In genomic region chr19:29811125-29812079, GRCh38 we compare ENCODE assay signal across 8 cellular contexts. TPM values are rescaled to one million over a fixed set of nuclear protein-coding genes. Genes with fewer than 3 reads are reported as not detected.
A peak's percentile ranks its signal among the peaks of the same experiment; 100 is the strongest.
DNase-seq lines count a peak whose midpoint lies in the region; ATAC-seq and TF ChIP-seq lines count a peak whose summit lies in the region.

Gene CCNE1 (plus strand): TSS chr19:29811991. CDS start chr19:29812556, 565 bp downstream.

- POLR2A ChIA-PET in PC-3 (lab: Charles Lee; ENCODE audit: unreplicated experiment), result no interaction called here

- H3K79me2 ChIP-seq in PC-3 (ENCODE audit: low read length), result no peaks in the 10 kb centered on the region

- H3K4me3 ChIP-seq in PC-3 (ENCODE audit: low read length), result peak within 1 kb of the TSS; percentile 67
- peak within 1 kb of the TSS; percentile 1 to 67 for H3K4me3 ChIP-seq in muscle layer of duodenum (ENCODE audit: low read depth in 1 of 2, low read length in 2 of 2)

- no peak within 1 kb of the TSS for H3K27ac ChIP-seq in PC-3 (ENCODE audit: low read length)
- no peak within 1 kb of the TSS for H3K27ac ChIP-seq in muscle layer of duodenum (ENCODE audit: low read length)

- CTCF ChIA-PET in PC-3 (lab: Charles Lee), result interaction anchor here (0.6 kb wide), 1 partner anchor 42 kb away, joined by 3 read pairs; no protein-coding TSS in a partner anchor

- no peaks in the 10 kb centered on the region for H3K36me3 ChIP-seq in PC-3 (ENCODE audit: low read depth, low read length)
- no peaks in the 10 kb centered on the region for H3K36me3 ChIP-seq in muscle layer of duodenum (ENCODE audit: control insufficient read depth in 1 of 2, insufficient read depth in 2 of 2, low read length in 2 of 2)

- H3K4me2 ChIP-seq in PC-3 (ENCODE audit: low read length), result peak within 1 kb of the TSS; percentile 86

- peaks cover 5% of the 10 kb centered on the region; the same call in 1 of the 2 replicates for H3K4me1 ChIP-seq in PC-3 (ENCODE audit: insufficient read depth, low read length)
- peaks cover 0 to 7% of the 10 kb centered on the region in 2 donors for H3K4me1 ChIP-seq in muscle layer of duodenum (ENCODE audit: control insufficient read depth in 1 of 2, insufficient read depth in 2 of 2, low read length in 2 of 2)

- H2AFZ ChIP-seq in PC-3 (ENCODE audit: low read length), result peak within 1 kb of the TSS; percentile 79

- no peaks in the 10 kb centered on the region for H4K20me1 ChIP-seq in PC-3 (ENCODE audit: low read length)

- H3F3A ChIP-seq in PC-3 (ENCODE audit: low read length, unreplicated experiment), result no peaks in the 10 kb centered on the region

- DNase-seq in DMS 273 treated with DMSO at 0.1 percent for 48 hours (lab: John Stamatoyannopoulos, UW) (peak; percentile 68), HuH-7 (ENCODE audit: low spot score) (peak; percentile 87), PC-3 (peak; percentile 77)
- peak; percentile 98 for DNase-seq in activated T-cell treated with anti-CD3 and anti-CD28 coated beads, Interleukin-2, amount 50 U/mL, for 1 hour
- peak; percentile 92 to 93 for DNase-seq in stimulated activated CD8-positive, alpha-beta memory T cell treated with anti-CD3 and anti-CD28 coated beads, Interleukin-7, amount 100 ng/mL, for 1 hour (ENCODE audit: low read depth in 2 of 2)

- no peak for TF ChIP-seq CTCF in PC-3 (conservative IDR thresholded peaks at IDR 0.05; ENCODE audit: low read depth, low read length)

- H3K27me3 ChIP-seq in PC-3 (ENCODE audit: low read length) (no peaks in the 10 kb centered on the region), muscle layer of duodenum (ENCODE audit: low read depth, low read length) (no peaks in the 10 kb centered on the region)

- no TSS peak for BruUV-seq in PC-3 (replicated peaks; lab: Mats Ljungman, UMichigan)

- peak; percentile 69 for ATAC-seq in GM21447 (IDR thresholded peaks at IDR 0.05; ENCODE audit: unreplicated experiment)
- ATAC-seq in PC-3, result peak; percentile 92
- peak; percentile 99 for ATAC-seq in esophagus mucosa

- intact Hi-C loops in PC-3 (cut with micrococcal nuclease), result loop anchor here (1.0 kb wide), 1 partner anchor 33 kb away; no protein-coding TSS in a partner anchor

- H3K9me2 ChIP-seq in PC-3 (replicated peaks; ENCODE audit: low read length), result no peaks in the 10 kb centered on the region

- peak within 1 kb of the TSS; percentile 43; the same call in 1 of the 2 replicates for H3K9ac ChIP-seq in PC-3 (ENCODE audit: low read length)

- H3K9me3 ChIP-seq in PC-3 (ENCODE audit: low read length) (no peaks in the 10 kb centered on the region), muscle layer of duodenum (ENCODE audit: control insufficient read depth in 1 of 2, low read length in 2 of 2) (no peaks in the 10 kb centered on the region)

RNA-seq across cellular contexts. Expression of gene CCNE1, which starts in this region (rescaled TPM):
- 10.0 and 10.9 TPM in 2 replicates for total RNA-seq in PC-3 (2014; rRNA removed)
- 3.7 TPM for total RNA-seq in esophagus mucosa
